ENCODE assay signal across 9 cellular contexts in genomic region chr20:3797592-3798404, GRCh38. TPM values are rescaled to one million over a fixed set of nuclear protein-coding genes. Genes with fewer than 3 reads are reported as not detected.
DNase-seq lines count a peak whose midpoint lies in the region; ATAC-seq, FAIRE-seq and TF ChIP-seq lines count a peak whose summit lies in the region.
"Had no signal": no experiment of that assay in that cellular context is flagged by ENCODE, and none has a peak within 500 bp of the region (broad histone marks: within the 10 kb centered on the region; RNA-seq: fewer than 3 reads in every experiment).

No MANE protein-coding gene starts in this region.

- peaks cover 31% of the 10 kb centered on the region for H3K27me3 Mint-ChIP-seq in GM23338 (ENCODE audit: insufficient read depth, low read depth, poor library complexity)

- H3K4me3 Mint-ChIP-seq in GM23338: peak overlapping the region; percentile 76

- H3K79me2 ChIP-seq in GM23338 (replicated peaks; ENCODE audit: insufficient read depth): no peaks in the 10 kb centered on the region

- H3K9me2 ChIP-seq in GM23338 (ENCODE audit: insufficient read depth): no peaks in the 10 kb centered on the region

- H3K9me3 Mint-ChIP-seq in GM23338: no peaks in the 10 kb centered on the region

- H3K36me3 ChIP-seq in GM23338 (ENCODE audit: insufficient read depth): no peaks in the 10 kb centered on the region

- CTCF ChIA-PET in A549 (lab: Yijun Ruan, JAX): interaction anchor here (0.6 to 3.3 kb wide), 2 partner anchors 11 to 274 kb away, joined by 3 to 29 read pairs; partner anchors contain the start of gene CENPB

- H2AFZ ChIP-seq in GM23338: no peak overlapping the region

- H3K4me3 ChIP-seq in A549: peak overlapping the region; percentile 84
- peak overlapping the region; percentile 68 for H3K4me3 ChIP-seq in GM23338
- H3K4me3 ChIP-seq in fibroblast of the aortic adventitia (ENCODE audit: low read depth, low read length): peak overlapping the region; percentile 96

- peaks cover 55% of the 10 kb centered on the region for H3K4me1 ChIP-seq in A549
- peaks cover 43% of the 10 kb centered on the region for H3K4me1 ChIP-seq in GM23338 (ENCODE audit: insufficient read depth)

- peak overlapping the region; percentile 84 for H3K4me2 ChIP-seq in A549
- H3K4me2 ChIP-seq in GM23338: peak overlapping the region; percentile 91

- peak; percentile 72 for FAIRE-seq in A549 (lab: Jason Lieb, UNC)

- TF ChIP-seq EP300 in A549 (IDR thresholded peaks at IDR 0.05): no peak

- POLR2A ChIA-PET in A549 (lab: Yijun Ruan, JAX): interaction anchor here (0.6 to 2.2 kb wide), 2 partner anchors 13 to 14 kb away, joined by 3 to 36 read pairs; no protein-coding TSS in a partner anchor

- H3F3A ChIP-seq in GM23338 (replicated peaks; ENCODE audit: low read depth): peaks cover 17% of the 10 kb centered on the region; the same call in 1 of the 2 replicates

- H3K9me3 ChIP-seq in A549: no peaks in the 10 kb centered on the region
- H3K9me3 ChIP-seq: heart left ventricle had no signal

- H3K36me3 Mint-ChIP-seq in GM23338 (ENCODE audit: low read depth): peaks cover 26% of the 10 kb centered on the region

- no peaks in the 10 kb centered on the region for H3K27me3 ChIP-seq in GM23338 (ENCODE audit: insufficient read depth)
- H3K27me3 ChIP-seq: heart left ventricle had no signal

- TF ChIP-seq POLR2A in A549 (IDR thresholded peaks at IDR 0.05; ENCODE audit: low read length): no peak

- no peak for TF ChIP-seq RAD21 in A549 (conservative IDR thresholded peaks at IDR 0.05 in 1 of 2, IDR thresholded peaks at IDR 0.05 in 1 of 2)

- no peak overlapping the region; the same call in 1 of the 2 replicates for H3K27ac Mint-ChIP-seq in GM23338

- H3K27ac ChIP-seq in A549 (peak overlapping the region; percentile 98 to 99), GM23338 (ENCODE audit: low read depth) (no peak overlapping the region)

- no peak for DNase-seq in A549 (ENCODE audit: low read depth in 1 of 2, low spot score in 1 of 2)
- DNase-seq in GM23338 (ENCODE audit: low spot score): no peak
- DNase-seq in activated CD4-positive, alpha-beta T cell treated with anti-CD3 and anti-CD28 coated beads for 48 hours: peak; percentile 64
- DNase-seq in fibroblast of the aortic adventitia (ENCODE audit: low read depth): no peak
- peak; percentile 60 for DNase-seq in stimulated activated naive CD8-positive, alpha-beta T cell treated with anti-CD3 and anti-CD28 coated beads, Interleukin-15, Interleukin-2, amounts not matched to agents 100 U/mL and 50 U/mL, for 24 hours
- DNase-seq in NCI-H146 (lab: John Stamatoyannopoulos, UW): no peak
- no peak for DNase-seq in iPS-NIHi11 (ENCODE audit: low spot score)

- H4K20me1 ChIP-seq in GM23338 (replicated peaks; ENCODE audit: insufficient read depth): no peaks in the 10 kb centered on the region; the same call in 1 of the 2 replicates

- peaks cover 46% of the 10 kb centered on the region for H3K4me1 Mint-ChIP-seq in GM23338

- TF ChIP-seq CTCF in A549 (IDR thresholded peaks at IDR 0.05) (no peak), GM23338 (conservative IDR thresholded peaks at IDR 0.05; ENCODE audit: low read depth in 2 of 2) (no peak), fibroblast of the aortic adventitia (IDR thresholded peaks at IDR 0.05; ENCODE audit: insufficient read depth, low read length) (no peak)

- WGBS in A549 (ENCODE audit: missing lambda C conversion rate): 30% methylated on average over 19 of the region's 19 CpGs

- no peak for ATAC-seq in A549
- no peak for ATAC-seq in GM23338
- peak; percentile 41 for ATAC-seq in stimulated activated naive CD8-positive, alpha-beta T cell treated with anti-CD3 and anti-CD28 coated beads, Interleukin-15, Interleukin-2, amounts not matched to agents 100 U/mL and 50 U/mL, for 24 hours
- ATAC-seq in HG03039 (IDR thresholded peaks at IDR 0.05; ENCODE audit: unreplicated experiment): no peak
- ATAC-seq: heart left ventricle had no signal

TF ChIP-seq in A549, 52 proteins besides CTCF, POLR2A, EP300 and RAD21 (continues in another document):
- TF ChIP-seq EHF (CRISPR knock-in tag; IDR thresholded peaks at IDR 0.05) (no peak), USF2 (IDR thresholded peaks at IDR 0.05) (no peak), SMC3 (IDR thresholded peaks at IDR 0.05) (no peak), MAX (IDR thresholded peaks at IDR 0.05) (no peak)

TF ChIP-seq in GM23338, 12 proteins besides CTCF, POLR2A, EP300 and RAD21 (continues in another document):
- TF ChIP-seq ZNF331 (CRISPR knock-in tag; IDR thresholded peaks at IDR 0.05; ENCODE audit: low read depth): no peak

RNA-seq across cellular contexts. Expression of gene CDC25B, which starts 1.7 kb away (rescaled TPM):
- polyA plus RNA-seq in A549 (2011; rRNA removed) (133 and 136 TPM in 2 replicates), A549 (2017; fragmentation: RNase III; extraction: RNeasy Plus Mini Kit Qiagen cat#74134 plus additional on column Dnase treatment) (129 to 150 TPM (median 140 TPM) in 3 replicates), GM23338 (2016; fragmentation: Nextera tagmentation; extraction: Ambion mirVana) (9.8 and 10.5 TPM in 2 replicates)
- 173 and 193 TPM in 2 replicates for polyA plus RNA-seq in A549 (2012; cell fraction: cytosol; rRNA removed)
- 307 and 346 TPM in 2 replicates for polyA plus RNA-seq in A549 (2012; cell fraction: nucleus; rRNA removed)
- polyA minus RNA-seq in A549 (2011; rRNA and poly(A)+ RNA removed): 101 and 126 TPM in 2 replicates
- total RNA-seq in GM23338 (2014; rRNA removed; shearing (Covaris generic)): 19.9 and 33.0 TPM in 2 replicates
- total RNA-seq in fibroblast of the aortic adventitia (ENCODE audit: low replicate concordance): 51.0 and 58.5 TPM in 2 replicates

RNA-seq across cellular contexts. Expression of gene CENPB, which starts 11.3 kb away (rescaled TPM):
- polyA plus RNA-seq in A549 (2011; rRNA removed): 35.9 and 42.6 TPM in 2 replicates
- 57.6 and 77.1 TPM in 2 replicates for polyA plus RNA-seq in A549 (2012; cell fraction: cytosol; rRNA removed)
- 55.5 and 78.2 TPM in 2 replicates for polyA plus RNA-seq in A549 (2012; cell fraction: nucleus; rRNA removed)
- polyA plus RNA-seq in A549 (2017; fragmentation: RNase III; extraction: RNeasy Plus Mini Kit Qiagen cat#74134 plus additional on column Dnase treatment): 93.1 to 107 TPM (median 106 TPM) in 3 replicates
- 49.1 and 52.8 TPM in 2 replicates for polyA minus RNA-seq in A549 (2011; rRNA and poly(A)+ RNA removed)
- 44.3 and 52.1 TPM in 2 replicates for total RNA-seq in GM23338 (2014; rRNA removed; shearing (Covaris generic))
- 9.5 and 10.8 TPM in 2 replicates for polyA plus RNA-seq in GM23338 (2016; fragmentation: Nextera tagmentation; extraction: Ambion mirVana)
- 94.8 and 170 TPM in 2 replicates for total RNA-seq in fibroblast of the aortic adventitia (ENCODE audit: low replicate concordance)

RNA-seq across cellular contexts. Expression of gene SPEF1, which starts 16.6 kb away (rescaled TPM):
- polyA plus RNA-seq in A549 (2011; rRNA removed) (0.41 and 0.46 TPM in 2 replicates), A549 (2017; fragmentation: RNase III; extraction: RNeasy Plus Mini Kit Qiagen cat#74134 plus additional on column Dnase treatment) (0.89 to 1.4 TPM (median 1.3 TPM) in 3 replicates), GM23338 (2016; fragmentation: Nextera tagmentation; extraction: Ambion mirVana) (0.68 and 0.85 TPM in 2 replicates)
- 1.1 and 1.2 TPM in 2 replicates for polyA plus RNA-seq in A549 (2012; cell fraction: cytosol; rRNA removed)
- polyA plus RNA-seq in A549 (2012; cell fraction: nucleus; rRNA removed): 4.2 and 4.5 TPM in 2 replicates
- polyA minus RNA-seq in A549 (2011; rRNA and poly(A)+ RNA removed): 0.15 and 0.21 TPM in 2 replicates
- 0.69 and 1.3 TPM in 2 replicates for total RNA-seq in GM23338 (2014; rRNA removed; shearing (Covaris generic))
- total RNA-seq in fibroblast of the aortic adventitia (ENCODE audit: low replicate concordance): 0.09 TPM in 1 of 2 replicates, not detected in the other

RNA-seq across cellular contexts. Expression of gene AP5S1, which starts 22.5 kb away (rescaled TPM):
- polyA plus RNA-seq in A549 (2011; rRNA removed): 10.2 and 11.8 TPM in 2 replicates
- 15.6 and 19.0 TPM in 2 replicates for polyA plus RNA-seq in A549 (2012; cell fraction: cytosol; rRNA removed)
- 15.2 and 20.0 TPM in 2 replicates for polyA plus RNA-seq in A549 (2012; cell fraction: nucleus; rRNA removed)
- 17.7 to 20.6 TPM (median 19.9 TPM) in 3 replicates for polyA plus RNA-seq in A549 (2017; fragmentation: RNase III; extraction: RNeasy Plus Mini Kit Qiagen cat#74134 plus additional on column Dnase treatment)
- polyA minus RNA-seq in A549 (2011; rRNA and poly(A)+ RNA removed): 21.2 and 27.1 TPM in 2 replicates
- total RNA-seq in GM23338 (2014; rRNA removed; shearing (Covaris generic)): 1.2 and 1.8 TPM in 2 replicates
- polyA plus RNA-seq in GM23338 (2016; fragmentation: Nextera tagmentation; extraction: Ambion mirVana): 1.8 and 2.8 TPM in 2 replicates
- 9.4 and 20.4 TPM in 2 replicates for total RNA-seq in fibroblast of the aortic adventitia (ENCODE audit: low replicate concordance)

RNA-seq across cellular contexts. Expression of gene ADISSP, which starts 30.2 kb away (rescaled TPM):
- polyA plus RNA-seq in A549 (2011; rRNA removed) (43.9 and 44.0 TPM in 2 replicates), A549 (2017; fragmentation: RNase III; extraction: RNeasy Plus Mini Kit Qiagen cat#74134 plus additional on column Dnase treatment) (93.2 to 104 TPM (median 95.2 TPM) in 3 replicates), GM23338 (2016; fragmentation: Nextera tagmentation; extraction: Ambion mirVana) (126 and 131 TPM in 2 replicates)
- 162 and 207 TPM in 2 replicates for polyA plus RNA-seq in A549 (2012; cell fraction: cytosol; rRNA removed)
- polyA plus RNA-seq in A549 (2012; cell fraction: nucleus; rRNA removed): 139 and 182 TPM in 2 replicates
- polyA minus RNA-seq in A549 (2011; rRNA and poly(A)+ RNA removed): 49.7 and 55.6 TPM in 2 replicates
- total RNA-seq in GM23338 (2014; rRNA removed; shearing (Covaris generic)): 79.0 and 86.6 TPM in 2 replicates
- 28.4 and 37.7 TPM in 2 replicates for total RNA-seq in fibroblast of the aortic adventitia (ENCODE audit: low replicate concordance)

Comparison
In these comparisons a context has a peak if more than half of its experiments do, and no peak if none do; other contexts are left out.
1. DNase-seq: peak in activated CD4-positive, alpha-beta T cell treated with anti-CD3 and anti-CD28 coated beads for 48 hours (single experiment) and stimulated activated naive CD8-positive, alpha-beta T cell treated with anti-CD3 and anti-CD28 coated beads, Interleukin-15, Interleukin-2, amounts not matched to agents 100 U/mL and 50 U/mL, for 24 hours (single experiment); none in A549 (0 of 2), GM23338 (single experiment), fibroblast of the aortic adventitia (single experiment), NCI-H146 (single experiment) and iPS-NIHi11 (single experiment).
2. Peak in every context shown above with its lines, with median percentiles within 50 percentile points of each other: H3K4me3 ChIP-seq.